11 cellular contexts compared by ENCODE assay signal in the genomic region with DNA sequence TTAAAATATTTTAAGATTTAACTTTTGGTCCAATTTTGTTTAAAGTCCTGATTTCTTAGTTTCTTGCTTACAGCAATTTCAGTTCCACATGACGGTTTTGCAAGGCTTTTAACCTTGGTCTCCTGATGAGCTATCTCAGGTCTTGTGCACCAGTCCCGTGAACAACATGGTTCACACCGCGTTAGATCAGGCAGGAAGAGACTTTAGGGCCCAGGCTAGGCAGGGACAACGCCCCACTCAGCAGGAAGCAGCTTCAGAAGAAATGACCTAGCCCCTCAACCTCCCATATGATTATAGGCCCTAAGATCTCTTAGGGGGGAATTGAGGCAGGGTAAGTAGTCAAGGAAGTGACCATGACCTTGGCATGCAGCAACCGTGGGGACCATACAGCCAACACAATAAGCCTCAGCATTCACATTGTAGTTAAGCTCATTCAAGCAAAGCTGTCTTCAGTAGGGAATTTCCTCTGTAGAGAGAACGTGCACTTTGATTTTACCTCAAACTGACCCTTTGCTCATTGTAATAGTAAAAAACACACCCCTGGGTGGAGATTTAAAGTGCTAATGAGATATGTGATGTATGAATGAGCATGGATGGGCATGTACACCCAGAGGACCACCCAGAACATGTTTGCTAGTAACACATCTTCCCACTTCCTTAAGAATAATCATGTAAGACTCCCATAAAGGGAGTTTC. TPM values are rescaled to one million over a fixed set of nuclear protein-coding genes. Genes with fewer than 3 reads are reported as not detected.
A peak's percentile ranks its signal among the peaks of the same experiment; 100 is the strongest.
DNase-seq lines count a peak whose midpoint lies in the region; ATAC-seq, FAIRE-seq and TF ChIP-seq lines count a peak whose summit lies in the region.
"Not testable (repeated sequence)": the region's sequence is repeated elsewhere in the genome, so short reads cannot be mapped to it uniquely, and the experiment has no call there.
"Had no signal": no experiment of that assay in that cellular context is flagged by ENCODE, and none has a peak within 500 bp of the region (broad histone marks: within the 10 kb centered on the region; RNA-seq: fewer than 3 reads in every experiment).

No MANE protein-coding gene starts in this region.

- not testable (repeated sequence) for H2BK5ac ChIP-seq in H1 (ENCODE audit: low read depth, low read length)

- not testable (repeated sequence) for TF ChIP-seq RAD21 in H1 (IDR thresholded peaks at IDR 0.05 in 1 of 2, conservative IDR thresholded peaks at IDR 0.05 in 1 of 2; ENCODE audit: low read depth in 2 of 2, low read length in 2 of 2)

- H3K4me2 ChIP-seq in H1 (ENCODE audit: insufficient read depth in 1 of 2, low read depth in 2 of 2, low read length in 2 of 2), result not testable (repeated sequence)

- not testable (repeated sequence) for H2BK12ac ChIP-seq in H1 (ENCODE audit: low read depth, low read length)

- peaks cover 0 to 11% of the 10 kb centered on the region in 2 experiments; a peak in 1 of 4 replicates for H3K9me3 ChIP-seq in H1 (ENCODE audit: insufficient read depth in 2 of 2, low read depth in 1 of 2, low read length in 1 of 2)

- H3K4me1 ChIP-seq in H1 (replicated peaks in 1 of 4; ENCODE audit: control insufficient read depth in 3 of 4, insufficient read depth in 4 of 4, low read length in 3 of 4), result not testable (repeated sequence)

- ATAC-seq in GM18502 (IDR thresholded peaks at IDR 0.05; ENCODE audit: poor library complexity, unreplicated experiment) (peak; percentile 67), GM18907 (IDR thresholded peaks at IDR 0.05; ENCODE audit: unreplicated experiment) (peak; percentile 82), GM19468 (IDR thresholded peaks at IDR 0.05; ENCODE audit: extremely low read depth, unreplicated experiment) (peak; percentile 26), HG02642 (IDR thresholded peaks at IDR 0.05; ENCODE audit: poor library complexity, unreplicated experiment) (peak; percentile 47), HG03064 (IDR thresholded peaks at IDR 0.05; ENCODE audit: low read depth, unreplicated experiment) (peak; percentile 48), HG03457 (IDR thresholded peaks at IDR 0.05; ENCODE audit: unreplicated experiment) (peak; percentile 61)

- not testable (repeated sequence) for H3K4me3 ChIP-seq in H1 (ENCODE audit: extremely low read depth in 1 of 4, insufficient read depth in 2 of 4, low read depth in 3 of 4, low read length in 4 of 4)

- not testable (repeated sequence) for H4K20me1 ChIP-seq in H1 (replicated peaks in 1 of 2; ENCODE audit: control insufficient read depth in 1 of 2, insufficient read depth in 2 of 2, low read length in 2 of 2)

- H3K9ac ChIP-seq in H1 (replicated peaks in 1 of 4; ENCODE audit: extremely low read depth in 1 of 4, low read depth in 3 of 4, low read length in 3 of 4), result not testable (repeated sequence)

- not testable (repeated sequence) for H2BK120ac ChIP-seq in H1 (replicated peaks; ENCODE audit: low read depth, low read length)

- 66% methylated on average over 2 of the region's 7 CpGs; no CpG with 5 or more reads in 1 of the 2 experiments for WGBS in H1 (ENCODE audit: extremely low coverage in 1 of 2, insufficient coverage in 1 of 2, insufficient read length in 1 of 2, insufficient replicate concordance in 2 of 2, low coverage in 1 of 2, low lambda C conversion rate in 2 of 2, missing lambda C conversion rate in 1 of 2), 2 experiments

- CTCF ChIA-PET in H1 (lab: Charles Lee; ENCODE audit: partially characterized antibody), result not testable (repeated sequence)

- H2AK5ac ChIP-seq in H1 (ENCODE audit: low read depth, low read length), result not testable (repeated sequence)

- not testable (repeated sequence) for DNase-seq in H1 (ENCODE audit: low read depth in 1 of 2, low spot score in 2 of 2)

- not testable (repeated sequence) for H3K36me3 ChIP-seq in H1 (ENCODE audit: control insufficient read depth in 2 of 4, insufficient read depth in 4 of 4, low read length in 3 of 4)

- H3K23ac ChIP-seq in H1 (ENCODE audit: insufficient read length), result not testable (repeated sequence)

- H2AFZ ChIP-seq in H1 (ENCODE audit: low read length), result not testable (repeated sequence)

- not testable (repeated sequence) for H3K27me3 ChIP-seq in H1 (replicated peaks in 1 of 4; ENCODE audit: control insufficient read depth in 3 of 4, extremely low read depth in 1 of 4, insufficient read depth in 3 of 4, low read length in 3 of 4)

- H4K5ac ChIP-seq in H1 (ENCODE audit: insufficient read length, low read depth, low read length), result not testable (repeated sequence)

- not testable (repeated sequence) for H4K91ac ChIP-seq in H1 (replicated peaks; ENCODE audit: insufficient read length, low read length)

- not testable (repeated sequence) for TF ChIP-seq CTCF in H1 (IDR thresholded peaks at IDR 0.05; ENCODE audit: control extremely low read depth in 1 of 3, insufficient read depth in 1 of 3, low read depth in 1 of 3, low read length in 3 of 3)

- not testable (repeated sequence) for H3K14ac ChIP-seq in H1 (ENCODE audit: insufficient read length)

- not testable (repeated sequence) for H3K23me2 ChIP-seq in H1 (ENCODE audit: low read depth, low read length)

- not testable (repeated sequence) for H2BK20ac ChIP-seq in H1 (ENCODE audit: low read length)

- not testable (repeated sequence) for H4K8ac ChIP-seq in H1 (ENCODE audit: extremely low read depth, insufficient read depth, low read length)

- not testable (repeated sequence) for TF ChIP-seq EP300 in H1 (IDR thresholded peaks at IDR 0.05; ENCODE audit: borderline replicate concordance in 1 of 2, low read depth in 2 of 2, low read length in 2 of 2)

- not testable (repeated sequence) for H3K18ac ChIP-seq in H1 (ENCODE audit: extremely low read depth, low read length)

- not testable (repeated sequence) for H3K56ac ChIP-seq in H1 (replicated peaks; ENCODE audit: insufficient read length, low read depth, low read length)

- not testable (repeated sequence) for H3K27ac ChIP-seq in H1 (ENCODE audit: low read depth, low read length)

- H2BK15ac ChIP-seq in H1 (ENCODE audit: low read length), result not testable (repeated sequence)

- H3K79me1 ChIP-seq in H1 (ENCODE audit: low read depth, low read length), result not testable (repeated sequence)

- H3K79me2 ChIP-seq in H1 (ENCODE audit: control insufficient read depth in 1 of 2, insufficient read depth in 2 of 2, low read length in 2 of 2), result not testable (repeated sequence)

- not testable (repeated sequence) for H3K4ac ChIP-seq in H1 (replicated peaks; ENCODE audit: insufficient read length, low read depth, low read length)

- not testable (repeated sequence) for TF ChIP-seq POLR2A in H1 (IDR thresholded peaks at IDR 0.05; ENCODE audit: control extremely low read depth in 1 of 2, low read depth in 2 of 2, low read length in 2 of 2)

- POLR2A ChIA-PET in H1 (lab: Charles Lee; ENCODE audit: partially characterized antibody), result not testable (repeated sequence)

- FAIRE-seq in H1 (lab: Jason Lieb, UNC), result peak; percentile 65

RNA-seq across cellular contexts. Expression of a gene that starts 55.3 kb away (rescaled TPM):
- total RNA-seq in H1 (2021; fragmentation: NEBNext Ultra II Directional; extraction: Animal tissue kit (Norgen Biotek cat#: 25700)), result not detected in 2 replicates
- polyA plus RNA-seq in H1 (2011; rRNA removed), result not detected in 2 replicates
- polyA plus RNA-seq in H1 (2011; cell fraction: cytosol; rRNA removed), result not detected
- not detected for polyA plus RNA-seq in H1 (2011; cell fraction: nucleus; rRNA removed)
- polyA plus RNA-seq in H1 (2012, experiment 1 of 2), result not detected in 4 replicates
- not detected for polyA plus RNA-seq in H1 (2012, experiment 2 of 2)
- not detected for polyA plus RNA-seq in H1 (2013, experiment 1 of 2)
- polyA plus RNA-seq in H1 (2013, experiment 2 of 2), result not detected
- not detected in 2 replicates for polyA minus RNA-seq in H1 (2011; rRNA and poly(A)+ RNA removed)
- not detected for polyA minus RNA-seq in H1 (2011; cell fraction: cytosol; rRNA and poly(A)+ RNA removed)
- polyA minus RNA-seq in H1 (2011; cell fraction: nucleus; rRNA and poly(A)+ RNA removed), result not detected
- total RNA-seq: CD4-positive, alpha-beta T cell; GM23248; Right ventricle myocardium inferior; SJSA1 had no signal
- polyA plus RNA-seq: GM23248 had no signal

Comparison
In these comparisons a context has a peak if more than half of its experiments do, and no peak if none do; other contexts are left out.
1. ATAC-seq: peak in every context shown above with its lines; median percentile 82 in GM18907; 67 in GM18502; 61 in HG03457; 48 in HG03064; 47 in HG02642; 26 in GM19468.